In genomic region chr1:23619299-23620188, GRCh38 we compare ENCODE assay signal across 8 cellular contexts.
DNase-seq lines count a peak whose midpoint lies in the region; ATAC-seq, FAIRE-seq and TF ChIP-seq lines count a peak whose summit lies in the region.

No MANE protein-coding gene starts in this region.

- intact Hi-C loops in prostate gland (cut with DNase I), result no loop called here

- H3K27ac ChIP-seq in DOHH2 (ENCODE audit: low read depth, low read length) (peak overlapping the region; percentile 85), esophagus (ENCODE audit: low read depth in 2 of 2, low read length in 1 of 2) (peak overlapping the region in 1 of 2 donors; percentile 5), prostate gland (peak overlapping the region in 1 of 2 donors; percentile 10)

- H3K4me1 ChIP-seq in DOHH2 (ENCODE audit: control insufficient read depth, low read length), result peaks cover 90% of the 10 kb centered on the region
- peaks cover 0 to 2% of the 10 kb centered on the region in 2 donors for H3K4me1 ChIP-seq in esophagus (ENCODE audit: control insufficient read depth in 2 of 2, insufficient read depth in 2 of 2, low read length in 1 of 2)
- H3K4me1 ChIP-seq in prostate gland (replicated peaks), result no peaks in the 10 kb centered on the region

- no peaks in the 10 kb centered on the region for H3K9me2 ChIP-seq in DOHH2 (replicated peaks; ENCODE audit: control insufficient read depth, low read length)

- H3F3A ChIP-seq in DOHH2 (ENCODE audit: control insufficient read depth, insufficient read depth), result peaks cover 28% of the 10 kb centered on the region

- TF ChIP-seq CTCF in DOHH2 (IDR thresholded peaks at IDR 0.05; ENCODE audit: low read depth, low read length, poor library complexity, severe bottlenecking), result no peak
- TF ChIP-seq CTCF in prostate gland (IDR thresholded peaks at IDR 0.05), result no peak

- H3K36me3 ChIP-seq in DOHH2 (ENCODE audit: control insufficient read depth, low read length) (peaks cover 10% of the 10 kb centered on the region), esophagus (ENCODE audit: control insufficient read depth in 2 of 2, insufficient read depth in 2 of 2, low read length in 1 of 2) (no peaks in the 10 kb centered on the region), prostate gland (no peaks in the 10 kb centered on the region)

- ATAC-seq in HG02571 (IDR thresholded peaks at IDR 0.05; ENCODE audit: unreplicated experiment), result peak; percentile 48

- TF ChIP-seq POLR2A in prostate gland (IDR thresholded peaks at IDR 0.05) (no peak), H54 (IDR thresholded peaks at IDR 0.05; ENCODE audit: low read depth, low read length) (no peak)

- 5 to 7% methylated on average over 39 to 58 of the region's 58 CpGs for WGBS in esophagus, 2 donors
- WGBS in prostate gland, result 9% methylated on average over 49 of the region's 58 CpGs

- H3K4me2 ChIP-seq in DOHH2 (ENCODE audit: low read length), result peak overlapping the region; percentile 79

- no peaks in the 10 kb centered on the region for H3K9me3 ChIP-seq in DOHH2 (ENCODE audit: control insufficient read depth, insufficient read depth, low read length)
- H3K9me3 ChIP-seq in esophagus (ENCODE audit: control insufficient read depth in 2 of 2, insufficient read depth in 1 of 2, low read depth in 1 of 2, low read length in 1 of 2), result no peaks in the 10 kb centered on the region
- no peaks in the 10 kb centered on the region for H3K9me3 ChIP-seq in prostate gland

- H3K27me3 ChIP-seq in DOHH2 (ENCODE audit: control insufficient read depth, low read length), result no peaks in the 10 kb centered on the region
- H3K27me3 ChIP-seq in esophagus (ENCODE audit: control insufficient read depth in 1 of 2, insufficient read depth in 2 of 2, low read length in 2 of 2), result no peaks in the 10 kb centered on the region
- H3K27me3 ChIP-seq in prostate gland (replicated peaks; ENCODE audit: insufficient read depth), result no peaks in the 10 kb centered on the region

- H3K4me3 ChIP-seq in DOHH2 (ENCODE audit: low read length) (peak overlapping the region; percentile 73), esophagus (ENCODE audit: low read depth in 1 of 2, low read length in 2 of 2) (peak overlapping the region; percentile 31 to 44), prostate gland (peak overlapping the region; percentile 22 to 36)

- peak; percentile 55 for DNase-seq in NCI-H2171 (lab: John Stamatoyannopoulos, UW)
- DNase-seq in activated CD8-positive, alpha-beta memory T cell treated with anti-CD3 and anti-CD28 coated beads for 24 hours, result peak; percentile 88
- DNase-seq in prostate gland (ENCODE audit: low spot score), result peak; percentile 25
- DNase-seq in urothelium cell line (ENCODE audit: low spot score), result peak; percentile 70
- DNase-seq in H54 (ENCODE audit: insufficient read length, low spot score), result no peak

- H4K20me1 ChIP-seq in DOHH2 (ENCODE audit: control insufficient read depth, insufficient read depth, low read depth, low read length), result no peaks in the 10 kb centered on the region

- FAIRE-seq in urothelium cell line (lab: Jason Lieb, UNC) (peak; percentile 9), H54 (lab: Jason Lieb, UNC) (no peak)

- H3K79me2 ChIP-seq in DOHH2 (ENCODE audit: control insufficient read depth, low read length), result no peaks in the 10 kb centered on the region
